Comparison of ENCODE assay signal across 19 cellular contexts in genomic region chr20:23206061-23206460, GRCh38.
DNase-seq lines count a peak whose midpoint lies in the region; ATAC-seq and TF ChIP-seq lines count a peak whose summit lies in the region.
"Had no signal": no experiment of that assay in that cellular context is flagged by ENCODE, and none has a peak within 500 bp of the region (broad histone marks: within the 10 kb centered on the region; RNA-seq: fewer than 3 reads in every experiment).

No MANE protein-coding gene starts in this region.

- TF ChIP-seq CTCF in liver (IDR thresholded peaks at IDR 0.05; ENCODE audit: low read depth, low read length, missing input control) (no peak), right lobe of liver (IDR thresholded peaks at IDR 0.05) (no peak), smooth muscle cell (IDR thresholded peaks at IDR 0.05; ENCODE audit: borderline replicate concordance, insufficient read depth, poor library complexity, severe bottlenecking) (no peak), vagina (IDR thresholded peaks at IDR 0.05) (no peak), Calu3 (IDR thresholded peaks at IDR 0.05; ENCODE audit: unreplicated experiment) (no peak)

- DNase-seq in right lobe of liver (no peak), smooth muscle cell (lab: John Stamatoyannopoulos, UW; ENCODE audit: unreplicated experiment) (no peak), vagina (ENCODE audit: extremely low spot score in 2 of 2) (no peak), DMS153 treated with DMSO at 0.1 percent for 48 hours (lab: John Stamatoyannopoulos, UW; ENCODE audit: unreplicated experiment) (no peak), Calu3 (no peak), RPMI8226 (no peak)
- DNase-seq: activated CD4-positive, alpha-beta memory T cell treated with anti-CD3 and anti-CD28 coated beads for 36 hours; activated T-cell treated with anti-CD3 and anti-CD28 coated beads for 4 hours; CD4-positive, alpha-beta T cell; DMS53; effector memory CD8-positive, alpha-beta T cell; islet precursor cell; mesendoderm; MM.1S; stimulated activated naive B cell treated with anti-CD40 and anti-IgM and Interleukin-4, amounts not matched to agents 10 μg/mL and 1 μg/mL and 100 μg/mL, for 72 hours; T-helper 2 cell had no signal

- BruUV-seq in Calu3 (replicated peaks; lab: Mats Ljungman, UMichigan): no TSS peak

- no peak overlapping the region for H3K4me3 ChIP-seq in liver (ENCODE audit: low read depth in 1 of 3, low read length in 3 of 3)
- H3K4me3 ChIP-seq in right lobe of liver: no peak overlapping the region
- H3K4me3 ChIP-seq in mucosa of rectum (ENCODE audit: low read length in 2 of 2): no peak overlapping the region
- no peak overlapping the region for H3K4me3 ChIP-seq in smooth muscle cell
- no peak overlapping the region for H3K4me3 ChIP-seq in vagina

- WGBS in liver: 90% methylated on average over 2 of the region's 2 CpGs
- WGBS in right lobe of liver (ENCODE audit: insufficient coverage, low coverage, low lambda C conversion rate, missing lambda C conversion rate): 100% methylated on average over 1 of the region's 2 CpGs
- WGBS in smooth muscle cell (ENCODE audit: low lambda C conversion rate): 93% methylated on average over 2 of the region's 2 CpGs

- H3K36me3 Mint-ChIP-seq in Calu3 (ENCODE audit: insufficient read depth, unreplicated experiment): no peaks in the 10 kb centered on the region
- H3K36me3 Mint-ChIP-seq: activated CD4-positive, alpha-beta memory T cell treated with anti-CD3 and anti-CD28 coated beads for 36 hours; stimulated activated naive B cell treated with anti-CD40 and anti-IgM and Interleukin-4, amounts not matched to agents 10 μg/mL and 1 μg/mL and 100 μg/mL, for 72 hours; WTC11 had no signal

- H3K4me3 Mint-ChIP-seq in Calu3 (ENCODE audit: low read depth, unreplicated experiment): no peak overlapping the region
- H3K4me3 Mint-ChIP-seq: activated CD4-positive, alpha-beta memory T cell treated with anti-CD3 and anti-CD28 coated beads for 36 hours; CD4-positive, alpha-beta T cell; effector memory CD8-positive, alpha-beta T cell; stimulated activated naive B cell treated with anti-CD40 and anti-IgM and Interleukin-4, amounts not matched to agents 10 μg/mL and 1 μg/mL and 100 μg/mL, for 72 hours had no signal

- no peaks in the 10 kb centered on the region for H3K36me3 ChIP-seq in liver (ENCODE audit: control insufficient read depth in 4 of 4, insufficient read depth in 3 of 4, low read depth in 1 of 4, low read length in 3 of 4)
- no peaks in the 10 kb centered on the region for H3K36me3 ChIP-seq in right lobe of liver
- H3K36me3 ChIP-seq in mucosa of rectum (ENCODE audit: control insufficient read depth in 2 of 2, insufficient read depth in 2 of 2, low read length in 2 of 2): no peaks in the 10 kb centered on the region
- no peaks in the 10 kb centered on the region for H3K36me3 ChIP-seq in smooth muscle cell (ENCODE audit: low read depth)
- no peaks in the 10 kb centered on the region for H3K36me3 ChIP-seq in vagina

- H3F3A ChIP-seq in smooth muscle cell (ENCODE audit: low read depth): no peaks in the 10 kb centered on the region

- H3K79me2 ChIP-seq in smooth muscle cell (ENCODE audit: low read depth): no peaks in the 10 kb centered on the region

- H3K4me2 ChIP-seq in smooth muscle cell: peak overlapping the region; percentile 25

- H3K9me3 Mint-ChIP-seq in Calu3 (ENCODE audit: low read depth, unreplicated experiment): no peaks in the 10 kb centered on the region
- H3K9me3 Mint-ChIP-seq: activated CD4-positive, alpha-beta memory T cell treated with anti-CD3 and anti-CD28 coated beads for 36 hours; CD4-positive, alpha-beta T cell; effector memory CD8-positive, alpha-beta T cell; stimulated activated naive B cell treated with anti-CD40 and anti-IgM and Interleukin-4, amounts not matched to agents 10 μg/mL and 1 μg/mL and 100 μg/mL, for 72 hours; WTC11 had no signal

- H3K9ac ChIP-seq in liver (ENCODE audit: low read depth in 1 of 2, low read length in 2 of 2) (no peak overlapping the region), mucosa of rectum (ENCODE audit: low read depth in 1 of 2, low read length in 2 of 2) (peak overlapping the region in 1 of 2 donors; percentile 22), smooth muscle cell (ENCODE audit: low read depth) (no peak overlapping the region)

- TF ChIP-seq RAD21 in liver (IDR thresholded peaks at IDR 0.05): no peak

- H3K27ac ChIP-seq in liver (ENCODE audit: low read depth in 1 of 2, low read length in 2 of 2) (peak overlapping the region; percentile 19 to 42), right lobe of liver (no peak overlapping the region), mucosa of rectum (ENCODE audit: low read depth in 2 of 2, low read length in 2 of 2) (peak overlapping the region; percentile 3 to 62), smooth muscle cell (ENCODE audit: low read depth) (no peak overlapping the region), vagina (no peak overlapping the region)

- H3K4me1 ChIP-seq in liver (ENCODE audit: control insufficient read depth in 4 of 4, insufficient read depth in 4 of 4, low read length in 3 of 4) (no peaks in the 10 kb centered on the region), right lobe of liver (no peaks in the 10 kb centered on the region), mucosa of rectum (ENCODE audit: control insufficient read depth in 2 of 2, insufficient read depth in 2 of 2, low read length in 2 of 2) (peaks cover 7 to 31% of the 10 kb centered on the region in 2 donors), smooth muscle cell (ENCODE audit: low read depth) (peaks cover 5% of the 10 kb centered on the region), vagina (peaks cover 35% of the 10 kb centered on the region)

- H3K27me3 Mint-ChIP-seq in Calu3 (ENCODE audit: unreplicated experiment): peaks cover 62% of the 10 kb centered on the region

- H3K27ac Mint-ChIP-seq in Calu3 (ENCODE audit: unreplicated experiment): no peak overlapping the region
- H3K27ac Mint-ChIP-seq: activated CD4-positive, alpha-beta memory T cell treated with anti-CD3 and anti-CD28 coated beads for 36 hours; CD4-positive, alpha-beta T cell; effector memory CD8-positive, alpha-beta T cell; stimulated activated naive B cell treated with anti-CD40 and anti-IgM and Interleukin-4, amounts not matched to agents 10 μg/mL and 1 μg/mL and 100 μg/mL, for 72 hours; WTC11 had no signal

- no peak for ATAC-seq in right lobe of liver
- ATAC-seq: effector memory CD8-positive, alpha-beta T cell; stimulated activated naive B cell treated with anti-CD40 and anti-IgM and Interleukin-4, amounts not matched to agents 10 μg/mL and 1 μg/mL and 100 μg/mL, for 72 hours had no signal

- H3K9me3 ChIP-seq in liver (ENCODE audit: control insufficient read depth in 4 of 4, low read length in 3 of 4): no peaks in the 10 kb centered on the region
- no peaks in the 10 kb centered on the region for H3K9me3 ChIP-seq in right lobe of liver
- H3K9me3 ChIP-seq in mucosa of rectum (ENCODE audit: control insufficient read depth in 2 of 2, low read length in 2 of 2): no peaks in the 10 kb centered on the region
- H3K9me3 ChIP-seq in smooth muscle cell (replicated peaks; ENCODE audit: low read depth): no peaks in the 10 kb centered on the region
- H3K9me3 ChIP-seq in vagina: no peaks in the 10 kb centered on the region

- intact Hi-C loops in right lobe of liver (cut with DNase I) (no loop called here), vagina (cut with DNase I) (no loop called here), Calu3 (cut with micrococcal nuclease; ENCODE audit: unreplicated experiment) (no loop called here)

- H2AFZ ChIP-seq in smooth muscle cell (ENCODE audit: low read depth): no peak overlapping the region

- no peaks in the 10 kb centered on the region for H4K20me1 ChIP-seq in smooth muscle cell (ENCODE audit: low read depth)

- CTCF ChIA-PET in Calu3 (lab: Charles Lee): no interaction called here

- no peaks in the 10 kb centered on the region for H3K4me1 Mint-ChIP-seq in Calu3 (ENCODE audit: low read depth, unreplicated experiment)
- H3K4me1 Mint-ChIP-seq: stimulated activated naive B cell treated with anti-CD40 and anti-IgM and Interleukin-4, amounts not matched to agents 10 μg/mL and 1 μg/mL and 100 μg/mL, for 72 hours had no signal

- TF ChIP-seq POLR2A in right lobe of liver (IDR thresholded peaks at IDR 0.05): no peak
- TF ChIP-seq POLR2A in vagina (IDR thresholded peaks at IDR 0.05): no peak

- H3K27me3 ChIP-seq in liver (ENCODE audit: control insufficient read depth in 4 of 4, insufficient read depth in 4 of 4, low read length in 3 of 4) (peaks cover 0 to 17% (median 0%) of the 10 kb centered on the region in 4 donors), right lobe of liver (no peaks in the 10 kb centered on the region), mucosa of rectum (ENCODE audit: control insufficient read depth in 2 of 2, insufficient read depth in 2 of 2, low read length in 2 of 2) (no peaks in the 10 kb centered on the region), smooth muscle cell (ENCODE audit: low read depth) (peaks cover 14% of the 10 kb centered on the region), vagina (no peaks in the 10 kb centered on the region)

TF ChIP-seq in liver, 16 proteins besides CTCF, POLR2A, EP300 and RAD21 (continues in another document):
- TF ChIP-seq ATF3 (IDR thresholded peaks at IDR 0.05) (no peak), RXRA (IDR thresholded peaks at IDR 0.05) (no peak), YY1 (IDR thresholded peaks at IDR 0.05) (no peak)

Comparison
In these comparisons a context has a peak if more than half of its experiments do, and no peak if none do; other contexts are left out.
1. H3K27ac ChIP-seq: peak in liver (2 of 2) and mucosa of rectum (2 of 2); none in right lobe of liver (0 of 3), smooth muscle cell (single experiment) and vagina (single experiment).